Comparison of ENCODE assay signal across 18 cellular contexts in the genomic region with DNA sequence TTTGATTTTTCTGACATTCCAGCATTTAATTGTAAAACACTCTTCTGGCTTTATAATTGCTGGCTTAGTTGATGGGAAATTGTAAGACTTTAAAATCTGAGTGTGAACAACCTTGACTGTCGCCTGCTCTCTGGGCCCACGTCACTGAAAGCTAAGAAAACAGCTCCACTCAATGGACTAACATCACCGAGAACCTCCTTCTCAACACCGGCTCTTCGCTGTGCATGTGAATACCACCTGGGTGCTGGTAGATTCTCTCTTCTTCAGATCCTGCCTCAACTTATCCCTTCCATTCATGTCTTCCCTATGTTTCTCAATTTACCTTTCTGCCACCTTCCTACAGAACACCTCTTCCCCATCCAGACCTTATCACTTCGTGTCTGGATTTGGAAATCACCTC.
DNase-seq lines count a peak whose midpoint lies in the region; ATAC-seq and TF ChIP-seq lines count a peak whose summit lies in the region.
"Had no signal": no experiment of that assay in that cellular context is flagged by ENCODE, and none has a peak within 500 bp of the region (broad histone marks: within the 10 kb centered on the region; RNA-seq: fewer than 3 reads in every experiment).

No MANE protein-coding gene starts in this region.

- no peaks in the 10 kb centered on the region for H3K9me3 ChIP-seq in right lobe of liver
- H3K9me3 ChIP-seq: Caco-2 had no signal

- intact Hi-C loops in Calu3 (cut with micrococcal nuclease; ENCODE audit: unreplicated experiment): no loop called here
- intact Hi-C loops in right lobe of liver (cut with DNase I): no loop called here

- TF ChIP-seq CTCF in Calu3 (IDR thresholded peaks at IDR 0.05; ENCODE audit: unreplicated experiment) (no peak), right lobe of liver (IDR thresholded peaks at IDR 0.05) (peak in 1 of 4 donors; percentile 20)

- H3K4me3 Mint-ChIP-seq in Calu3 (ENCODE audit: low read depth, unreplicated experiment): no peak overlapping the region
- H3K4me3 Mint-ChIP-seq: B cell; CD4-positive, CD25-positive, alpha-beta regulatory T cell had no signal

- CTCF ChIA-PET in Calu3 (lab: Charles Lee): no interaction called here

- WGBS in right lobe of liver (ENCODE audit: insufficient coverage, low coverage, low lambda C conversion rate, missing lambda C conversion rate): 79% methylated on average over 6 of the region's 6 CpGs

- H3K9me3 Mint-ChIP-seq in Calu3 (ENCODE audit: low read depth, unreplicated experiment): peaks cover 6% of the 10 kb centered on the region

- no peak overlapping the region for H3K27ac ChIP-seq in right lobe of liver
- H3K27ac ChIP-seq: 22Rv1, HL-60 had no signal

- peak overlapping the region; percentile 24 for H3K27ac Mint-ChIP-seq in Calu3 (ENCODE audit: unreplicated experiment)
- H3K27ac Mint-ChIP-seq: B cell; CD4-positive, CD25-positive, alpha-beta regulatory T cell had no signal

- BruUV-seq in Calu3 (replicated peaks; lab: Mats Ljungman, UMichigan): no TSS peak

- H3K36me3 ChIP-seq in right lobe of liver: no peaks in the 10 kb centered on the region

- no peaks in the 10 kb centered on the region for H3K27me3 Mint-ChIP-seq in Calu3 (ENCODE audit: unreplicated experiment)
- H3K27me3 Mint-ChIP-seq: CD4-positive, CD25-positive, alpha-beta regulatory T cell had no signal

- no peak for TF ChIP-seq POLR2A in right lobe of liver (IDR thresholded peaks at IDR 0.05)
- no peak for TF ChIP-seq POLR2A in GM18505 (IDR thresholded peaks at IDR 0.05; ENCODE audit: borderline replicate concordance, extremely low read depth, insufficient read depth, insufficient read length)

- ATAC-seq in right lobe of liver (peak in 3 of 4 donors; percentile 25 to 79 (median 71)), GM18505 (IDR thresholded peaks at IDR 0.05; ENCODE audit: unreplicated experiment) (no peak)

- no peaks in the 10 kb centered on the region for H3K27me3 ChIP-seq in right lobe of liver

- H3K4me3 ChIP-seq in right lobe of liver: no peak overlapping the region

- DNase-seq in NCI-H1092 treated with DMSO at 0.1 percent for 48 hours (lab: John Stamatoyannopoulos, UW) (peak; percentile 8), NCI-H1092 (lab: John Stamatoyannopoulos, UW) (no peak), Calu3 (no peak), cerebellum (ENCODE audit: low spot score) (peak; percentile 10), right lobe of liver (no peak), activated gamma-delta T cell (lab: John Stamatoyannopoulos, UW) (no peak), cerebellar cortex (ENCODE audit: low spot score) (no peak)
- DNase-seq: Caco-2; CD4-positive, CD25-positive, alpha-beta regulatory T cell; MV-4-11; NCI-H1436 treated with DMSO at 0.1 percent for 48 hours; NCI-H2029 treated with DMSO at 0.1 percent for 48 hours; NCI-H510A treated with DMSO at 0.1 percent for 48 hours; NCI-H82 had no signal

- H3K4me1 ChIP-seq in right lobe of liver: no peaks in the 10 kb centered on the region
- H3K4me1 ChIP-seq: Caco-2 had no signal

- H3K4me1 Mint-ChIP-seq in Calu3 (ENCODE audit: low read depth, unreplicated experiment): no peaks in the 10 kb centered on the region

- H3K36me3 Mint-ChIP-seq in Calu3 (ENCODE audit: insufficient read depth, unreplicated experiment): no peaks in the 10 kb centered on the region

Comparison
In these comparisons a context has a peak if more than half of its experiments do, and no peak if none do; other contexts are left out.
1. DNase-seq: peak in NCI-H1092 treated with DMSO at 0.1 percent for 48 hours (single experiment) and cerebellum (single experiment); none in NCI-H1092 (single experiment), Calu3 (single experiment), right lobe of liver (0 of 3), activated gamma-delta T cell (single experiment) and cerebellar cortex (single experiment).